In genomic region chr18:31424383-31424988, GRCh38 we compare ENCODE assay signal across 9 cellular contexts. TPM values are rescaled to one million over a fixed set of nuclear protein-coding genes. Genes with fewer than 3 reads are reported as not detected.
A peak's percentile ranks its signal among the peaks of the same experiment; 100 is the strongest.
DNase-seq lines count a peak whose midpoint lies in the region; ATAC-seq, FAIRE-seq and TF ChIP-seq lines count a peak whose summit lies in the region.
"Had no signal": no experiment of that assay in that cellular context is flagged by ENCODE, and none has a peak within 500 bp of the region (broad histone marks: within the 10 kb centered on the region; RNA-seq: fewer than 3 reads in every experiment).

No MANE protein-coding gene starts in this region.

- no peak overlapping the region for H2BK120ac ChIP-seq in mesenchymal stem cell (ENCODE audit: low read depth, low read length)

- POLR2A ChIA-PET in GM10248 (lab: Yijun Ruan, JAX) = no interaction called here

- no peak overlapping the region for H3K4ac ChIP-seq in mesenchymal stem cell (ENCODE audit: low read depth in 1 of 2, low read length in 2 of 2)

- in situ Hi-C loops in KBM-7 (cut with MboI; ENCODE audit: low pct_unique_long_range_greater_than_20kb, low sequenced_read_pairs) = no loop called here

- H3K4me2 ChIP-seq in astrocyte (ENCODE audit: low read length) (no peak overlapping the region), mesenchymal stem cell (ENCODE audit: low read length, poor library complexity, severe bottlenecking) (no peak overlapping the region)

- 13% methylated on average over 6 of the region's 7 CpGs for WGBS in mesenchymal stem cell

- H4K8ac ChIP-seq in mesenchymal stem cell (ENCODE audit: low read length) = no peak overlapping the region

- H3K27me3 ChIP-seq in astrocyte (ENCODE audit: insufficient read depth, low read length) (no peaks in the 10 kb centered on the region), mesenchymal stem cell (ENCODE audit: control insufficient read depth in 1 of 2, insufficient read depth in 1 of 2, low read length in 2 of 2) (no peaks in the 10 kb centered on the region)

- no peaks in the 10 kb centered on the region for H4K20me1 ChIP-seq in astrocyte (ENCODE audit: insufficient read depth, low read length)

- FAIRE-seq in astrocyte (lab: Jason Lieb, UNC) = no peak
- FAIRE-seq: TTC549 had no signal

- no peaks in the 10 kb centered on the region for H3K27me3 Mint-ChIP-seq in astrocyte (ENCODE audit: low read depth, unreplicated experiment)

- peaks cover 13% of the 10 kb centered on the region for H3K4me1 Mint-ChIP-seq in astrocyte (ENCODE audit: low read depth, unreplicated experiment)

- no peak overlapping the region for H3K14ac ChIP-seq in mesenchymal stem cell (ENCODE audit: low read length in 2 of 2)

- H3K4me3 ChIP-seq in astrocyte (ENCODE audit: insufficient read depth, low read depth, low read length) (no peak overlapping the region), mesenchymal stem cell (ENCODE audit: insufficient read depth in 1 of 2, low read depth in 1 of 2, low read length in 2 of 2) (no peak overlapping the region)

- H2BK15ac ChIP-seq in mesenchymal stem cell (ENCODE audit: low read depth, poor library complexity, severe bottlenecking) = no peak overlapping the region

- H3K9me3 Mint-ChIP-seq in astrocyte (ENCODE audit: unreplicated experiment) = no peaks in the 10 kb centered on the region

- peak; percentile 31 for DNase-seq in GM10248 (ENCODE audit: extremely low spot score)
- DNase-seq in KBM-7 = peak; percentile 50
- peak; percentile 37 for DNase-seq in astrocyte (ENCODE audit: low read depth)
- peak; percentile 72 for DNase-seq in mesenchymal stem cell
- no peak for DNase-seq in NCI-H2107 treated with DMSO at 0.1 percent for 48 hours (lab: John Stamatoyannopoulos, UW; ENCODE audit: unreplicated experiment)
- DNase-seq in DMS114 treated with DMSO at 0.1 percent for 48 hours (lab: John Stamatoyannopoulos, UW; ENCODE audit: unreplicated experiment) = no peak
- no peak for DNase-seq in stimulated activated CD4-positive, alpha-beta T cell treated with anti-CD3 and anti-CD28 coated beads, Interleukin-4, amount 100 ng/mL, for 1 hour

- no peak overlapping the region for H2AFZ ChIP-seq in astrocyte (ENCODE audit: low read depth, low read length)
- H2AFZ ChIP-seq in mesenchymal stem cell (ENCODE audit: low read depth, low read length) = no peak overlapping the region

- H3K79me1 ChIP-seq in mesenchymal stem cell (replicated peaks; ENCODE audit: low read length, poor library complexity, severe bottlenecking) = no peaks in the 10 kb centered on the region

- no peak overlapping the region for H3K23ac ChIP-seq in mesenchymal stem cell (ENCODE audit: low read length in 2 of 2)

- no peak overlapping the region for H4K91ac ChIP-seq in mesenchymal stem cell (ENCODE audit: low read length)

- CTCF ChIA-PET in GM10248 (lab: Yijun Ruan, JAX) = interaction anchor here (0.6 to 6.0 kb wide), 36 partner anchors 9 to 388 kb away, joined by 3 to 41 read pairs (median 4); partner anchors contain the start of gene DSG3

- H2BK12ac ChIP-seq in mesenchymal stem cell (ENCODE audit: low read length in 2 of 2) = no peak overlapping the region

- no peak overlapping the region for H2BK5ac ChIP-seq in mesenchymal stem cell (ENCODE audit: low read depth, low read length, poor library complexity, severe bottlenecking)

- H3K27ac ChIP-seq in astrocyte (ENCODE audit: low read depth, low read length) = no peak overlapping the region
- no peak overlapping the region for H3K27ac ChIP-seq in mesenchymal stem cell (ENCODE audit: low read length, poor library complexity, severe bottlenecking)

- H3K36me3 Mint-ChIP-seq in astrocyte (ENCODE audit: low read depth, unreplicated experiment) = no peaks in the 10 kb centered on the region

- H3K9ac ChIP-seq in astrocyte (ENCODE audit: low read length) (no peak overlapping the region), mesenchymal stem cell (ENCODE audit: low read length) (no peak overlapping the region)

- H3K79me2 ChIP-seq in astrocyte (ENCODE audit: insufficient read depth, low read length) = no peaks in the 10 kb centered on the region

- H3K36me3 ChIP-seq in astrocyte (ENCODE audit: insufficient read depth, low read length) = no peaks in the 10 kb centered on the region
- no peaks in the 10 kb centered on the region for H3K36me3 ChIP-seq in mesenchymal stem cell (ENCODE audit: control insufficient read depth in 1 of 2, insufficient read depth in 2 of 2, low read depth in 1 of 2, low read length in 2 of 2)

- TF ChIP-seq CTCF in GM10248 (IDR thresholded peaks at IDR 0.05; ENCODE audit: control extremely low read depth, extremely low read depth, low read depth, missing control alignments) (peak; percentile 68), astrocyte (IDR thresholded peaks at IDR 0.05; ENCODE audit: insufficient read depth, low read depth, low read length) (peak; percentile 93)

- no peak overlapping the region for H3K27ac Mint-ChIP-seq in astrocyte (ENCODE audit: unreplicated experiment)

- H3K18ac ChIP-seq in mesenchymal stem cell (ENCODE audit: low read depth in 1 of 2, low read length in 2 of 2) = no peak overlapping the region

- no peak overlapping the region for H2AK5ac ChIP-seq in mesenchymal stem cell (ENCODE audit: low read length, severe bottlenecking)

- H3K4me3 Mint-ChIP-seq in astrocyte (ENCODE audit: unreplicated experiment) = no peak overlapping the region

- H3K4me1 ChIP-seq in astrocyte (ENCODE audit: insufficient read depth, low read length) (no peaks in the 10 kb centered on the region), mesenchymal stem cell (ENCODE audit: control insufficient read depth, insufficient read depth, low read depth, low read length) (no peaks in the 10 kb centered on the region)

- no peaks in the 10 kb centered on the region for H3K9me3 ChIP-seq in astrocyte (ENCODE audit: insufficient read depth, low read depth, low read length)
- no peaks in the 10 kb centered on the region for H3K9me3 ChIP-seq in mesenchymal stem cell (ENCODE audit: control insufficient read depth, low read length)

- peak; percentile 76 for ATAC-seq in GM21360 (IDR thresholded peaks at IDR 0.05; ENCODE audit: unreplicated experiment)

RNA-seq across cellular contexts. Expression of gene DSG3, which starts 23.1 kb away (rescaled TPM):
- 0.29 and 0.64 TPM in 2 replicates for total RNA-seq in astrocyte
- polyA plus RNA-seq in mesenchymal stem cell (2013, experiment 1 of 2) = not detected
- not detected for polyA plus RNA-seq in mesenchymal stem cell (2013, experiment 2 of 2)

RNA-seq across cellular contexts. Expression of gene DSG4, which starts 47.9 kb away (rescaled TPM):
- total RNA-seq in astrocyte = not detected in 2 replicates
- polyA plus RNA-seq in mesenchymal stem cell (2013, experiment 1 of 2) = not detected
- polyA plus RNA-seq in mesenchymal stem cell (2013, experiment 2 of 2) = not detected

Comparison
In these comparisons a context has a peak if more than half of its experiments do, and no peak if none do; other contexts are left out.
1. DNase-seq: peak in GM10248 (single experiment), KBM-7 (single experiment), astrocyte (single experiment) and mesenchymal stem cell (single experiment); none in NCI-H2107 treated with DMSO at 0.1 percent for 48 hours (single experiment), DMS114 treated with DMSO at 0.1 percent for 48 hours (single experiment) and stimulated activated CD4-positive, alpha-beta T cell treated with anti-CD3 and anti-CD28 coated beads, Interleukin-4, amount 100 ng/mL, for 1 hour (single experiment).